In the genomic region with DNA sequence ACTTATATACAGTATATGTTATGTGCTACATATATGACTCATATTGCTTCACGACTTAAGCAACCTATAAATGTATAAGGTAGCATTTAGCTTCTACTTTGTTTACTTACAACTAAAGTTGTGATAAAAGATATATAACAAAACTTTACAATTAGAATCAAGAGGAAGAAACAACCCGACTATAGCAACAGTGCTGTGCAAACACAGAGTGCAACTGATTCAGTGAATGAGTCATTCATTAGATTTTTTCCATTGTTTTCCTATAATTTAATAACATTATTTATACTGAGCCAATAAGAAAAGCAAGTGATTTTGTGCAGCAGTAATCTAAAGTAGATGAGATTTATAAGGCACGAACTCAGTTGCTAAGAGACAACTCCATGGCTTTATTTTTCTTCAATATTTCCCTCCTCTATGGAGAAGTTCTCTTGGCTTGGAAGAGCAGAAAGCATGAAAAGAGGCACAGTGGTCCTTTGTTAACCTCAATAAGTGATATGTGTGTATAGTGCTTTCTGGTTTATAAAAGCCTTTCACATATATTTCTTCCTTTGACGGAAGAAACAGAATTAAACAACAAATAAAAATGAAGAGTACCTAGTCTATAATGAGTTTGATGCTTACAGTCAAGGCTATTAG, we compare ENCODE assay signal across 8 cellular contexts.
DNase-seq lines count a peak whose midpoint lies in the region; ATAC-seq and TF ChIP-seq lines count a peak whose summit lies in the region.

No MANE protein-coding gene starts in this region.

- no peaks in the 10 kb centered on the region for H3K27me3 ChIP-seq in rectal smooth muscle tissue (ENCODE audit: control insufficient read depth, insufficient read depth, low read length)

- H3K4me3 ChIP-seq in rectal smooth muscle tissue (ENCODE audit: low read length), result no peak overlapping the region

- peaks cover 14% of the 10 kb centered on the region for H3K4me1 ChIP-seq in rectal smooth muscle tissue (ENCODE audit: control insufficient read depth, insufficient read depth, low read length)

- no peak overlapping the region for H3K9ac ChIP-seq in rectal smooth muscle tissue (ENCODE audit: low read length)

- no peaks in the 10 kb centered on the region for H3K36me3 ChIP-seq in rectal smooth muscle tissue (ENCODE audit: control insufficient read depth, insufficient read depth, low read length)

- peak; percentile 87 for ATAC-seq in SK-N-SH treated with all-trans-retinoic acid at 6 μM for 48 hours
- no peak for ATAC-seq in HG02885 (IDR thresholded peaks at IDR 0.05; ENCODE audit: poor library complexity, unreplicated experiment)
- no peak for ATAC-seq in HG02852 (IDR thresholded peaks at IDR 0.05; ENCODE audit: unreplicated experiment)
- ATAC-seq in GM18520 (IDR thresholded peaks at IDR 0.05; ENCODE audit: unreplicated experiment), result no peak

- peak overlapping the region; percentile 48 for H3K27ac ChIP-seq in rectal smooth muscle tissue (ENCODE audit: low read depth, low read length)

- DNase-seq in NCI-H748 (lab: John Stamatoyannopoulos, UW; ENCODE audit: unreplicated experiment) (peak; percentile 51), NCI-H748 treated with DMSO at 0.1 percent for 48 hours (lab: John Stamatoyannopoulos, UW) (no peak), fibroblast of the conjunctiva (ENCODE audit: low read depth) (peak; percentile 49)

TF ChIP-seq in SK-N-SH treated with all-trans-retinoic acid at 6 μM for 48 hours, 23 proteins besides CTCF, POLR2A, EP300 and RAD21:
- TF ChIP-seq ISL1 (CRISPR knock-in tag; IDR thresholded peaks at IDR 0.05) (peak; percentile 87), ZC3H10 (CRISPR knock-in tag; IDR thresholded peaks at IDR 0.05) (no peak), ESRRG (CRISPR knock-in tag; IDR thresholded peaks at IDR 0.05) (no peak)
